ENCODE assay signal across 25 cellular contexts in the genomic region with DNA sequence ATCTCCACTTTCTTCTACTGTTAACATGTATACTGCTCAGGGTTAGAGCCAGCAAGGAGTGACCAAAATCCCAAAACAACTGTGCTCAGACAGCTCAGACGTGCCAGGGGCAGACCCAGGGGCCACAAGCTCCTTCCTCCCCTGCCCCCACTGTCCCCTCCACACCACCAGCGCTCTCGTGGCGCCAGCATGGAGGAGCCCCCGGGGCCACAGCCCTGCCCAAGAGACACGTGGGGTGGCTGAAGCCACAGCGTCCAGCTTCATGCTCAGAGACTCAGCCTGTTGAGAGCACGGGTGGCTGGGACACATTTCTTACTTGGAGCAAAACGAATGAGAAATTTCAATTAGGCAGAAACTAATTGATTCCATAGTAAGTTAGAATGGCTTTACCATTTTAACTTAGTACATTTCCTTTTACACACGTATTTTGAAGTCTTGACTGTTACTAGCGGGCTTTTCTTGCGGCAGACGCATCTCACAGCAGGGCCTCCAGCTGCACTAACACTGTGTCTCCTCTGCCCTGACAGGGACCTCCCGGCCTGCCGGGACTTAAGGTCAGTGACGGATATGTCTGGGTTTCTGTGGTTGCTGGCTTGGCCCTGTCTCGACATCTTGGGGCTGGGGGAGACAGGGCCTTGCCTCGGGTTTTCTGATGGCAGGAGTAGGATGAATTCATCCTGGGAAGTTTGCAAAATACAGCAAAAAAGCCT. TPM values are rescaled to one million over a fixed set of nuclear protein-coding genes. Genes with fewer than 3 reads are reported as not detected.
A peak's percentile ranks its signal among the peaks of the same experiment; 100 is the strongest.
DNase-seq lines count a peak whose midpoint lies in the region; ATAC-seq and TF ChIP-seq lines count a peak whose summit lies in the region.
"Had no signal": no experiment of that assay in that cellular context is flagged by ENCODE, and none has a peak within 500 bp of the region (broad histone marks: within the 10 kb centered on the region; RNA-seq: fewer than 3 reads in every experiment).

No MANE protein-coding gene starts in this region.

- intact Hi-C loops in Right ventricle myocardium superior (cut with DNase I): no loop called here

- no peak for ATAC-seq in Right ventricle myocardium superior (ENCODE audit: poor library complexity)
- ATAC-seq: left ventricle myocardium superior, pancreas had no signal

- H3K4me3 Mint-ChIP-seq in brain: peak overlapping the region in 1 of 5 experiments; percentile 23
- H3K4me3 Mint-ChIP-seq: activated naive CD4-positive, alpha-beta T cell treated with anti-CD3 and anti-CD28 coated beads for 36 hours; CD4-positive, CD25-positive, alpha-beta regulatory T cell; HFFc6; IgD-negative memory B cell; T-helper 1 cell treated with Interleukin-12 subunit alpha and Interleukin-12 subunit beta and Interleukin-4 antibody, amounts not matched to agents 30 μg/mL and 1 μg/mL, for 36 hours had no signal

- H2AFZ ChIP-seq in neural cell (ENCODE audit: low read depth, low read length): no peak overlapping the region

- H3K27me3 ChIP-seq in cardiac muscle cell: no peaks in the 10 kb centered on the region
- H3K27me3 ChIP-seq in neural cell (ENCODE audit: insufficient read depth, low read depth, low read length): no peaks in the 10 kb centered on the region
- H3K27me3 ChIP-seq: pancreas had no signal

- H4K20me1 ChIP-seq in neural cell (ENCODE audit: insufficient read depth): no peaks in the 10 kb centered on the region

- H3K27ac Mint-ChIP-seq in brain: peak overlapping the region in 3 of 5 experiments; percentile 14 to 83 (median 52)
- H3K27ac Mint-ChIP-seq: activated naive CD4-positive, alpha-beta T cell treated with anti-CD3 and anti-CD28 coated beads for 36 hours; HFFc6; IgD-negative memory B cell; T-helper 1 cell treated with Interleukin-12 subunit alpha and Interleukin-12 subunit beta and Interleukin-4 antibody, amounts not matched to agents 30 μg/mL and 1 μg/mL, for 36 hours had no signal

- DNase-seq in cardiac muscle cell (ENCODE audit: low read depth in 1 of 2, low spot score in 1 of 2): no peak
- DNase-seq in Right ventricle myocardium superior: no peak
- no peak for DNase-seq in middle frontal gyrus (ENCODE audit: extremely low spot score, low spot score)
- DNase-seq in stimulated activated CD4-positive, alpha-beta T cell treated with anti-CD3 and anti-CD28 coated beads, Interleukin-4, amount 100 ng/mL, for 4 hours: no peak
- no peak for DNase-seq in NCI-H1436 treated with DMSO at 0.1 percent for 48 hours (lab: John Stamatoyannopoulos, UW)
- DNase-seq in activated CD8-positive, alpha-beta memory T cell treated with anti-CD3 and anti-CD28 coated beads, Interleukin-2, amount 50 U/mL, for 4 hours: no peak
- DNase-seq: activated CD4-positive, alpha-beta T cell treated with anti-CD3 and anti-CD28 coated beads, Interleukin-2, amount 50 U/mL, for 48 hours; activated CD4-positive, CD25-positive, alpha-beta regulatory T cell treated with anti-CD3 and anti-CD28 coated beads, Interleukin-2, amount 50 U/mL, for 72 hours; activated naive CD4-positive, alpha-beta T cell treated with anti-CD3 and anti-CD28 coated beads for 36 hours; CD4-positive, CD25-positive, alpha-beta regulatory T cell; cortex of kidney; GOT3; HFFc6; left ventricle myocardium superior; NCI-H1105 treated with DMSO at 0.1 percent for 48 hours; NCI-H2029; NCI-H526; NK-92 treated with Interleukin-12 subunit alpha and Interleukin-12 subunit beta, amount 100 ng/mL, for 24 hours; SK-N-SH; stimulated activated naive CD4-positive, alpha-beta T cell treated with Interleukin-2 at 50 U/mL for 16 hours had no signal

- TF ChIP-seq CTCF in cardiac muscle cell (IDR thresholded peaks at IDR 0.05; ENCODE audit: low read depth, low read length) (no peak), brain (conservative IDR thresholded peaks at IDR 0.05) (no peak), neural cell (IDR thresholded peaks at IDR 0.05; ENCODE audit: poor library complexity, severe bottlenecking) (no peak)

- H3K79me2 ChIP-seq in neural cell (replicated peaks; ENCODE audit: insufficient read depth, low read length): no peaks in the 10 kb centered on the region

- TF ChIP-seq EP300 in neural cell (conservative IDR thresholded peaks at IDR 0.05; ENCODE audit: poor library complexity, severe bottlenecking): no peak

- H3K4me1 ChIP-seq in cardiac muscle cell (ENCODE audit: low read depth): no peaks in the 10 kb centered on the region
- H3K4me1 ChIP-seq: pancreas had no signal

- no peaks in the 10 kb centered on the region for H3K9me3 ChIP-seq in cardiac muscle cell (ENCODE audit: low read depth)
- H3K9me3 ChIP-seq in neural cell (ENCODE audit: low read length): no peaks in the 10 kb centered on the region
- H3K9me3 ChIP-seq: pancreas, SK-N-SH had no signal

- no peaks in the 10 kb centered on the region for H3K9me2 ChIP-seq in neural cell (ENCODE audit: insufficient read depth, low read length)
- H3K9me2 ChIP-seq: SK-N-SH had no signal

- peaks cover 8% of the 10 kb centered on the region for H3K36me3 Mint-ChIP-seq in brain
- H3K36me3 Mint-ChIP-seq: CD4-positive, CD25-positive, alpha-beta regulatory T cell; IgD-negative memory B cell had no signal

- H3K36me3 ChIP-seq in cardiac muscle cell: peaks cover 21% of the 10 kb centered on the region
- H3K36me3 ChIP-seq in neural cell (ENCODE audit: insufficient read depth, low read length): no peaks in the 10 kb centered on the region
- H3K36me3 ChIP-seq: pancreas had no signal

- H3K9ac ChIP-seq in neural cell (ENCODE audit: low read length): no peak overlapping the region
- H3K9ac ChIP-seq: SK-N-SH had no signal

- H3F3A ChIP-seq in neural cell (ENCODE audit: insufficient read depth, low read length, poor library complexity, severe bottlenecking): no peaks in the 10 kb centered on the region

- H3K4me2 ChIP-seq in neural cell (ENCODE audit: low read length): no peak overlapping the region
- H3K4me2 ChIP-seq: SK-N-SH had no signal

- peaks cover 14% of the 10 kb centered on the region for H3K4me1 Mint-ChIP-seq in brain

- H3K4me3 ChIP-seq in cardiac muscle cell: no peak overlapping the region
- H3K4me3 ChIP-seq in neural cell (ENCODE audit: low read length): no peak overlapping the region
- H3K4me3 ChIP-seq: pancreas had no signal

- no peaks in the 10 kb centered on the region for H3K27me3 Mint-ChIP-seq in brain
- H3K27me3 Mint-ChIP-seq: CD4-positive, CD25-positive, alpha-beta regulatory T cell; IgD-negative memory B cell had no signal

- no peaks in the 10 kb centered on the region for H3K9me3 Mint-ChIP-seq in brain
- H3K9me3 Mint-ChIP-seq: HFFc6; IgD-negative memory B cell; T-helper 1 cell treated with Interleukin-12 subunit alpha and Interleukin-12 subunit beta and Interleukin-4 antibody, amounts not matched to agents 30 μg/mL and 1 μg/mL, for 36 hours had no signal

- H3K27ac ChIP-seq in cardiac muscle cell (peak overlapping the region; percentile 48), neural cell (ENCODE audit: low read length) (no peak overlapping the region)
- H3K27ac ChIP-seq: pancreas had no signal

- TF ChIP-seq RAD21 in neural cell (conservative IDR thresholded peaks at IDR 0.05): no peak

TF ChIP-seq in neural cell, 6 proteins besides CTCF, POLR2A, EP300 and RAD21:
- TF ChIP-seq, protein P1, sequence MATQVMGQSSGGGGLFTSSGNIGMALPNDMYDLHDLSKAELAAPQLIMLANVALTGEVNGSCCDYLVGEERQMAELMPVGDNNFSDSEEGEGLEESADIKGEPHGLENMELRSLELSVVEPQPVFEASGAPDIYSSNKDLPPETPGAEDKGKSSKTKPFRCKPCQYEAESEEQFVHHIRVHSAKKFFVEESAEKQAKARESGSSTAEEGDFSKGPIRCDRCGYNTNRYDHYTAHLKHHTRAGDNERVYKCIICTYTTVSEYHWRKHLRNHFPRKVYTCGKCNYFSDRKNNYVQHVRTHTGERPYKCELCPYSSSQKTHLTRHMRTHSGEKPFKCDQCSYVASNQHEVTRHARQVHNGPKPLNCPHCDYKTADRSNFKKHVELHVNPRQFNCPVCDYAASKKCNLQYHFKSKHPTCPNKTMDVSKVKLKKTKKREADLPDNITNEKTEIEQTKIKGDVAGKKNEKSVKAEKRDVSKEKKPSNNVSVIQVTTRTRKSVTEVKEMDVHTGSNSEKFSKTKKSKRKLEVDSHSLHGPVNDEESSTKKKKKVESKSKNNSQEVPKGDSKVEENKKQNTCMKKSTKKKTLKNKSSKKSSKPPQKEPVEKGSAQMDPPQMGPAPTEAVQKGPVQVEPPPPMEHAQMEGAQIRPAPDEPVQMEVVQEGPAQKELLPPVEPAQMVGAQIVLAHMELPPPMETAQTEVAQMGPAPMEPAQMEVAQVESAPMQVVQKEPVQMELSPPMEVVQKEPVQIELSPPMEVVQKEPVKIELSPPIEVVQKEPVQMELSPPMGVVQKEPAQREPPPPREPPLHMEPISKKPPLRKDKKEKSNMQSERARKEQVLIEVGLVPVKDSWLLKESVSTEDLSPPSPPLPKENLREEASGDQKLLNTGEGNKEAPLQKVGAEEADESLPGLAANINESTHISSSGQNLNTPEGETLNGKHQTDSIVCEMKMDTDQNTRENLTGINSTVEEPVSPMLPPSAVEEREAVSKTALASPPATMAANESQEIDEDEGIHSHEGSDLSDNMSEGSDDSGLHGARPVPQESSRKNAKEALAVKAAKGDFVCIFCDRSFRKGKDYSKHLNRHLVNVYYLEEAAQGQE (IDR thresholded peaks at IDR 0.05; ENCODE audit: borderline replicate concordance): no peak
- TF ChIP-seq MXI1 (conservative IDR thresholded peaks at IDR 0.05; ENCODE audit: poor library complexity, severe bottlenecking) (no peak), SMC3 (conservative IDR thresholded peaks at IDR 0.05; ENCODE audit: poor library complexity) (no peak), TAF1 (IDR thresholded peaks at IDR 0.05; ENCODE audit: low read depth) (no peak), EZH2 (IDR thresholded peaks at IDR 0.05; ENCODE audit: borderline replicate concordance, insufficient read depth, low read length, poor library complexity, severe bottlenecking) (no peak), POLR2AphosphoS5 (IDR thresholded peaks at IDR 0.05) (peak; percentile 34)

RNA-seq across cellular contexts. Expression of a gene that starts 54.2 kb away (rescaled TPM):
- total RNA-seq in cardiac muscle cell (19.5 and 25.4 TPM in 2 replicates), Right ventricle myocardium superior (6.9 TPM)
- polyA plus RNA-seq in cardiac muscle cell (35.1 and 50.3 TPM in 2 replicates), brain (ENCODE audit: insufficient read depth, low read depth, low replicate concordance) (18.1 TPM), neural cell (2.9 and 5.6 TPM in 2 replicates)
- polyA minus RNA-seq in neural cell: 9.7 and 10.2 TPM in 2 replicates
